ENCODE assay signal across 9 cellular contexts in genomic region chr14:52314521-52315354, GRCh38.
A peak's percentile ranks its signal among the peaks of the same experiment; 100 is the strongest.
DNase-seq lines count a peak whose midpoint lies in the region; ATAC-seq, FAIRE-seq and TF ChIP-seq lines count a peak whose summit lies in the region.
"Had no signal": no experiment of that assay in that cellular context is flagged by ENCODE, and none has a peak within 500 bp of the region (broad histone marks: within the 10 kb centered on the region; RNA-seq: fewer than 3 reads in every experiment).

No MANE protein-coding gene starts in this region.

- H3K79me2 ChIP-seq in Loucy (ENCODE audit: insufficient read depth, low read length), result no peaks in the 10 kb centered on the region

- H3K4me1 ChIP-seq in Loucy (ENCODE audit: insufficient read depth, low read length, poor library complexity, severe bottlenecking) (peaks cover 84% of the 10 kb centered on the region), neuron (ENCODE audit: insufficient read depth, low read length) (peaks cover 14% of the 10 kb centered on the region)

- no peaks in the 10 kb centered on the region for H3K27me3 ChIP-seq in Loucy (ENCODE audit: insufficient read depth, low read length, poor library complexity, severe bottlenecking)
- H3K27me3 ChIP-seq in neuron (ENCODE audit: insufficient read depth, low read length), result peaks cover 67% of the 10 kb centered on the region

- H3K9me3 ChIP-seq in Loucy (ENCODE audit: insufficient read depth, low read depth, low read length), result no peaks in the 10 kb centered on the region
- H3K9me3 ChIP-seq in neuron (ENCODE audit: low read length), result peaks cover 2% of the 10 kb centered on the region
- H3K9me3 ChIP-seq: adrenal gland had no signal

- no peaks in the 10 kb centered on the region for H3K36me3 ChIP-seq in Loucy (ENCODE audit: insufficient read depth, low read length)
- H3K36me3 ChIP-seq in neuron (ENCODE audit: insufficient read depth, low read length), result no peaks in the 10 kb centered on the region
- H3K36me3 ChIP-seq: adrenal gland had no signal

- H3K4me3 ChIP-seq in Loucy (ENCODE audit: low read length, poor library complexity, severe bottlenecking) (peak overlapping the region; percentile 81), fibroblast of pulmonary artery (replicated peaks; ENCODE audit: low read depth, low read length) (peak overlapping the region; percentile 52), neuron (ENCODE audit: low read length) (peak overlapping the region; percentile 22)

- TF ChIP-seq CTCF in Loucy (conservative IDR thresholded peaks at IDR 0.05; ENCODE audit: low read length) (no peak), fibroblast of pulmonary artery (IDR thresholded peaks at IDR 0.05; ENCODE audit: low read length, missing control alignments) (no peak)

- peak overlapping the region; percentile 89 for H3K4me2 ChIP-seq in Loucy (ENCODE audit: low read depth, low read length, poor library complexity, severe bottlenecking)

- no peaks in the 10 kb centered on the region for H4K20me1 ChIP-seq in Loucy (ENCODE audit: insufficient read depth, low read length, poor library complexity, severe bottlenecking)

- peak overlapping the region; percentile 67 for H3K9ac ChIP-seq in Loucy (ENCODE audit: low read depth, low read length, poor library complexity, severe bottlenecking)

- peak; percentile 35 for FAIRE-seq in urothelium cell line (lab: Jason Lieb, UNC)

- peak; percentile 57 for DNase-seq in activated T-cell treated with anti-CD3 and anti-CD28 coated beads, Interleukin-2, amount 50 U/mL, for 1 hour
- DNase-seq in fibroblast of pulmonary artery (ENCODE audit: low read depth) (no peak), urothelium cell line (ENCODE audit: low spot score) (no peak), HuH-7 (ENCODE audit: low spot score) (no peak)

- ATAC-seq in GM19395 (IDR thresholded peaks at IDR 0.05; ENCODE audit: unreplicated experiment), result peak; percentile 23
- no peak for ATAC-seq in GM18519 (IDR thresholded peaks at IDR 0.05; ENCODE audit: low FRiP score, unreplicated experiment)

- H3K9me2 ChIP-seq in Loucy (replicated peaks; ENCODE audit: low read depth, low read length), result no peaks in the 10 kb centered on the region

- peaks cover 16% of the 10 kb centered on the region; the same call in 1 of the 2 replicates for H3F3A ChIP-seq in Loucy (ENCODE audit: low read depth)

- H2AFZ ChIP-seq in Loucy (ENCODE audit: low read length) (peak overlapping the region; percentile 91), neuron (ENCODE audit: low read depth, low read length) (peak overlapping the region; percentile 16)

Comparison
In these comparisons a context has a peak if more than half of its experiments do, and no peak if none do; other contexts are left out.
1. H3K4me3 ChIP-seq: peak in every context shown above with its lines; median percentile 81 in Loucy; 52 in fibroblast of pulmonary artery; 22 in neuron.